In the genomic region with DNA sequence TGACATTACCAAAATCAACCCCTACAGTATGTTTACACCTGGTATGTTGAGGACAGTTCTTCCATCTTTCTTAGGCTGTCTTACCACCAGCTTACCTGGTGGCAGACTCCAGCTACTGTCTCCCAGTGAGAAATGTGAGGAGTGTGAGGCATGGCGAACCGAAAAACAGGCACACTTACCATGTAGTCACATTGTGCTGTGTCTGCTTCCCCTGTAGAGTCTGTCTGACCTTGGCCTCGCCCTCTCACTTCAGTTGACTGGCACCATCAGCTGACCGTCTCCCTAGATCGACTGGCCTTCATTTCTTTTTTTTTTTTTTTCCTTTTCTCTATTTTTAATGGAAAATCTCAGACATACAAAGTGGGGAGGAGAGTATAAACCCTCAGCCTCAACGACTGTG, we compare ENCODE assay signal across 23 cellular contexts.
"Had no signal": no experiment of that assay in that cellular context is flagged by ENCODE, and none has a peak within 500 bp of the region (broad histone marks: within the 10 kb centered on the region; RNA-seq: fewer than 3 reads in every experiment).

No MANE protein-coding gene starts in this region.

- H3K36me3 ChIP-seq: gastrocnemius medialis, prostate gland, spleen, tibial nerve, upper lobe of right lung, vagina had no signal

- DNase-seq: effector CD8-positive, alpha-beta T cell; glutamatergic neuron; kidney glomerular epithelial cell; naive thymus-derived CD4-positive, alpha-beta T cell; nephron progenitor cell; spleen; stimulated activated CD4-positive, alpha-beta T cell treated with anti-CD3 and anti-CD28 coated beads, Interleukin-15, amount 100 ng/mL, for 24 hours; stimulated activated CD4-positive, alpha-beta T cell treated with anti-CD3 and anti-CD28 coated beads, Interleukin-1b, Interleukin-23, amount 100 ng/mL, for 48 hours; stimulated activated CD4-positive, alpha-beta T cell treated with anti-CD3 and anti-CD28 coated beads, Interleukin-4, amount 100 ng/mL, for 24 hours; testis; upper lobe of right lung had no signal

- H2AFZ ChIP-seq: hepatocyte, parathyroid adenoma had no signal

- H3K27ac ChIP-seq: coronary artery, gastrocnemius medialis, hepatocyte, parathyroid adenoma, prostate gland, testis, tibial nerve, upper lobe of right lung, vagina had no signal

- H3K4me1 ChIP-seq: parathyroid adenoma, prostate gland had no signal

- H3K4me3 ChIP-seq: coronary artery, gastrocnemius medialis, hepatocyte, lung, prostate gland, spleen, testis, tibial nerve, upper lobe of right lung, vagina had no signal

- ATAC-seq: esophagus mucosa; gastrocnemius medialis; left lobe of liver; naive thymus-derived CD4-positive, alpha-beta T cell; sciatic nerve; stimulated activated memory B cell treated with anti-CD40 and anti-IgM and Interleukin-4, amounts not matched to agents 10 μg/mL and 1 μg/mL and 100 μg/mL, for 72 hours; upper lobe of right lung had no signal

- H3K9ac ChIP-seq: parathyroid adenoma had no signal

- H3K4me2 ChIP-seq: hepatocyte had no signal

- H3K27me3 ChIP-seq: gastrocnemius medialis, hepatocyte, spleen, testis, tibial nerve, upper lobe of right lung, vagina had no signal

- H3K9me3 ChIP-seq: gastrocnemius medialis, prostate gland, spleen, testis, tibial nerve, upper lobe of right lung, vagina had no signal
